In the genomic region with DNA sequence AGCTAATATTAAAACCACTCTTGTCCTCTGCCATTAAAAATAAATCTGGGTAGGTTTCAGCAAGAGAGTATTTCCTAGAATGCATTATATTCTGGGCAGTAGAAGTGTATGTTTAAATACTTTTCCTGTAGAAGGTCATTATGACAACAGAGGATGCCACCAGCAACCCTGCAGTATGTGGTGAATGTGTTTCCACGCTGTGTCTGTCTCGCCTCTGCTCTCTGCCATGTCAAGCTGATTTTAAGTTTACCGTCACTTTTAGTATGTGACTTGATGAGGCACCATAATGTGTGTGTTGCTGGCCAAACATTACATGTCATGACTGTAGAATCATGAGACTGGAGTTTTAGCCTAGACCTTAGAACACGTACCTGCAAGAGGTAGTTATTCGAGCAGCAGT, we compare ENCODE assay signal across 1 cellular context.
TF ChIP-seq lines count a peak whose summit lies in the region.

No MANE protein-coding gene starts in this region.

TF ChIP-seq in GM23338, 12 proteins besides CTCF, POLR2A, EP300 and RAD21:
- TF ChIP-seq ZNF462 (CRISPR knock-in tag; IDR thresholded peaks at IDR 0.05), result no peak
- no peak for TF ChIP-seq EZH2phosphoT487 (IDR thresholded peaks at IDR 0.05; ENCODE audit: unreplicated experiment)
- TF ChIP-seq, protein P1, sequence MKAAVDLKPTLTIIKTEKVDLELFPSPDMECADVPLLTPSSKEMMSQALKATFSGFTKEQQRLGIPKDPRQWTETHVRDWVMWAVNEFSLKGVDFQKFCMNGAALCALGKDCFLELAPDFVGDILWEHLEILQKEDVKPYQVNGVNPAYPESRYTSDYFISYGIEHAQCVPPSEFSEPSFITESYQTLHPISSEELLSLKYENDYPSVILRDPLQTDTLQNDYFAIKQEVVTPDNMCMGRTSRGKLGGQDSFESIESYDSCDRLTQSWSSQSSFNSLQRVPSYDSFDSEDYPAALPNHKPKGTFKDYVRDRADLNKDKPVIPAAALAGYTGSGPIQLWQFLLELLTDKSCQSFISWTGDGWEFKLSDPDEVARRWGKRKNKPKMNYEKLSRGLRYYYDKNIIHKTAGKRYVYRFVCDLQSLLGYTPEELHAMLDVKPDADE (IDR thresholded peaks at IDR 0.05), result no peak
- no peak for TF ChIP-seq REST (IDR thresholded peaks at IDR 0.05; ENCODE audit: unreplicated experiment)
- TF ChIP-seq NANOG (IDR thresholded peaks at IDR 0.05; ENCODE audit: borderline replicate concordance), result no peak
- no peak for TF ChIP-seq ZNF114 (CRISPR knock-in tag; IDR thresholded peaks at IDR 0.05)
- no peak for TF ChIP-seq JUNB (IDR thresholded peaks at IDR 0.05; ENCODE audit: unreplicated experiment)
- no peak for TF ChIP-seq ZNF331 (CRISPR knock-in tag; IDR thresholded peaks at IDR 0.05; ENCODE audit: low read depth)
- no peak for TF ChIP-seq POLR2AphosphoS5 (IDR thresholded peaks at IDR 0.05; ENCODE audit: low read depth)
- no peak for TF ChIP-seq EZH2 (IDR thresholded peaks at IDR 0.05; ENCODE audit: low read depth, unreplicated experiment)
- no peak for TF ChIP-seq CREB1 (CRISPR knock-in tag; IDR thresholded peaks at IDR 0.05; ENCODE audit: low read depth)
- no peak for TF ChIP-seq STAT1 (IDR thresholded peaks at IDR 0.05; ENCODE audit: unreplicated experiment)
